In genomic region chrX:19593684-19594083, GRCh38 we compare ENCODE assay signal across 9 cellular contexts.
DNase-seq lines count a peak whose midpoint lies in the region; ATAC-seq and TF ChIP-seq lines count a peak whose summit lies in the region.
"Had no signal": no experiment of that assay in that cellular context is flagged by ENCODE, and none has a peak within 500 bp of the region (broad histone marks: within the 10 kb centered on the region; RNA-seq: fewer than 3 reads in every experiment).

No MANE protein-coding gene starts in this region.

- ATAC-seq in HG02840 (IDR thresholded peaks at IDR 0.05; ENCODE audit: low FRiP score, unreplicated experiment) (no peak), HG03280 (IDR thresholded peaks at IDR 0.05; ENCODE audit: unreplicated experiment) (no peak)

- no peak overlapping the region for H3K27ac ChIP-seq in HEK293 (ENCODE audit: extremely low read depth, low read depth, low read length)
- no peak overlapping the region for H3K27ac ChIP-seq in parathyroid adenoma

- H2AFZ ChIP-seq in parathyroid adenoma = no peak overlapping the region

- no peak overlapping the region for H3K9ac ChIP-seq in parathyroid adenoma

- no peaks in the 10 kb centered on the region for H3K4me1 ChIP-seq in HEK293 (ENCODE audit: control insufficient read depth, insufficient read depth, low read length)
- H3K4me1 ChIP-seq in parathyroid adenoma = peaks cover 2% of the 10 kb centered on the region

- DNase-seq in NCI-H1092 treated with DMSO at 0.1 percent for 48 hours (lab: John Stamatoyannopoulos, UW) (peak; percentile 41), NCI-H1092 (lab: John Stamatoyannopoulos, UW) (no peak), SK-N-DZ (ENCODE audit: low spot score) (peak; percentile 11), erythroblast (lab: John Stamatoyannopoulos, UW) (peak; percentile 50 to 66)

- 0 out of 2 replicates have a peak, but pooled peaks have one; percentile 10 for TF ChIP-seq CTCF in HEK293 (tag by site-specific recombination; IDR thresholded peaks at IDR 0.05)
- TF ChIP-seq CTCF in parathyroid adenoma (IDR thresholded peaks at IDR 0.05) = peak; percentile 38

- no peaks in the 10 kb centered on the region for H3K79me2 ChIP-seq in parathyroid adenoma

- no peak overlapping the region for H3K4me2 ChIP-seq in parathyroid adenoma (ENCODE audit: low read length)

- POLR2A ChIA-PET in HEK293 (lab: Yijun Ruan, JAX) = no interaction called here

- H3K36me3 ChIP-seq in HEK293 (ENCODE audit: control insufficient read depth in 2 of 2, insufficient read depth in 1 of 2, low read length in 2 of 2) (no peaks in the 10 kb centered on the region), parathyroid adenoma (ENCODE audit: control insufficient read depth, insufficient read depth, low read length) (no peaks in the 10 kb centered on the region)

- H3K9me3 ChIP-seq in HEK293 (ENCODE audit: control insufficient read depth, insufficient read depth, low read depth, low read length) = no peaks in the 10 kb centered on the region
- H3K9me3 ChIP-seq in parathyroid adenoma (ENCODE audit: control insufficient read depth, low read length) = no peaks in the 10 kb centered on the region

- H3K4me3 ChIP-seq in HEK293 (ENCODE audit: low read depth, low read length) (no peak overlapping the region), parathyroid adenoma (ENCODE audit: low read depth, low read length) (no peak overlapping the region)
- H3K4me3 ChIP-seq: BLaER1 treated with 17β-estradiol and CSF1 and Interleukin-3, amounts not matched to agents 10 nM and 100 nM had no signal

- TF ChIP-seq POLR2A in erythroblast (IDR thresholded peaks at IDR 0.05; ENCODE audit: low read length) = no peak

- CTCF ChIA-PET in HEK293 (lab: Yijun Ruan, JAX) = interaction anchor here (0.6 to 1.2 kb wide), 11 partner anchors 12 to 474 kb away, joined by 3 to 5 read pairs (median 3); no protein-coding TSS in a partner anchor

- H3K27me3 ChIP-seq in parathyroid adenoma (ENCODE audit: control insufficient read depth, insufficient read depth, low read length) = no peaks in the 10 kb centered on the region

TF ChIP-seq in HEK293, 187 proteins besides CTCF, POLR2A, EP300 and RAD21:
- TF ChIP-seq PRDM2 (tag by site-specific recombination; IDR thresholded peaks at IDR 0.05; ENCODE audit: borderline replicate concordance) (no peak), ZNF830 (tag by site-specific recombination; IDR thresholded peaks at IDR 0.05; ENCODE audit: low read depth) (no peak), ZNF654 (tag by site-specific recombination; IDR thresholded peaks at IDR 0.05; ENCODE audit: low read depth) (peak; percentile 67)
